Comparison of ENCODE assay signal across 24 cellular contexts in genomic region chr16:78729687-78730086, GRCh38.
A peak's percentile ranks its signal among the peaks of the same experiment; 100 is the strongest.
DNase-seq lines count a peak whose midpoint lies in the region; ATAC-seq and TF ChIP-seq lines count a peak whose summit lies in the region.
"Had no signal": no experiment of that assay in that cellular context is flagged by ENCODE, and none has a peak within 500 bp of the region (broad histone marks: within the 10 kb centered on the region; RNA-seq: fewer than 3 reads in every experiment).

No MANE protein-coding gene starts in this region.

- no peaks in the 10 kb centered on the region for H3K4me1 ChIP-seq in hepatocyte (ENCODE audit: insufficient read depth)
- H3K4me1 ChIP-seq: pancreas, suprapubic skin had no signal

- TF ChIP-seq CTCF in hepatocyte (IDR thresholded peaks at IDR 0.05; ENCODE audit: poor library complexity), result no peak

- H4K20me1 ChIP-seq in hepatocyte (ENCODE audit: insufficient read depth, poor library complexity, severe bottlenecking), result no peaks in the 10 kb centered on the region
- H4K20me1 ChIP-seq: BLaER1 had no signal

- peak overlapping the region; percentile 19 for H3K4me2 ChIP-seq in hepatocyte
- H3K4me2 ChIP-seq: BLaER1 had no signal

- H3K27me3 Mint-ChIP-seq in activated CD4-positive, alpha-beta memory T cell treated with anti-CD3 and anti-CD28 coated beads, Interleukin-2, amount 10 ng/mL, durations not matched to agents 7 days and 5 days, result no peaks in the 10 kb centered on the region
- H3K27me3 Mint-ChIP-seq: activated CD4-positive, alpha-beta T cell treated with anti-CD3 and anti-CD28 coated beads for 36 hours; activated CD8-positive, alpha-beta memory T cell treated with anti-CD3 and anti-CD28 coated beads, Interleukin-2, amount 10 ng/mL, durations not matched to agents 7 days and 5 days; activated naive CD8-positive, alpha-beta T cell had no signal

- H3K4me3 Mint-ChIP-seq in activated CD4-positive, alpha-beta memory T cell treated with anti-CD3 and anti-CD28 coated beads, Interleukin-2, amount 10 ng/mL, durations not matched to agents 7 days and 5 days, result no peak overlapping the region
- H3K4me3 Mint-ChIP-seq: activated CD4-positive, alpha-beta T cell treated with anti-CD3 and anti-CD28 coated beads for 36 hours; activated CD8-positive, alpha-beta memory T cell treated with anti-CD3 and anti-CD28 coated beads, Interleukin-2, amount 10 ng/mL, durations not matched to agents 7 days and 5 days; activated naive CD8-positive, alpha-beta T cell; mesothelial cell of epicardium; natural killer cell treated with Interleukin-12 subunit alpha and Interleukin-12 subunit beta and Interleukin-15 and Interleukin-18, amount 100 ng/mL, for 72 hours had no signal

- no peak overlapping the region for H3K4me3 ChIP-seq in hepatocyte
- H3K4me3 ChIP-seq: BLaER1, GM23248, pancreas, suprapubic skin had no signal

- H3K36me3 ChIP-seq in hepatocyte (replicated peaks; ENCODE audit: insufficient read depth, low read depth), result no peaks in the 10 kb centered on the region
- H3K36me3 ChIP-seq: BLaER1, pancreas, suprapubic skin had no signal

- 46% methylated on average over 2 of the region's 2 CpGs for WGBS in hepatocyte (ENCODE audit: low lambda C conversion rate, missing lambda C conversion rate)

- H3K9me2 ChIP-seq in hepatocyte (replicated peaks; ENCODE audit: insufficient read depth), result no peaks in the 10 kb centered on the region

- H3K36me3 Mint-ChIP-seq in activated CD4-positive, alpha-beta memory T cell treated with anti-CD3 and anti-CD28 coated beads, Interleukin-2, amount 10 ng/mL, durations not matched to agents 7 days and 5 days (ENCODE audit: low read depth), result no peaks in the 10 kb centered on the region
- H3K36me3 Mint-ChIP-seq: activated naive CD8-positive, alpha-beta T cell; mesothelial cell of epicardium; natural killer cell treated with Interleukin-12 subunit alpha and Interleukin-12 subunit beta and Interleukin-15 and Interleukin-18, amount 100 ng/mL, for 72 hours had no signal

- ATAC-seq in GM19351 (IDR thresholded peaks at IDR 0.05; ENCODE audit: unreplicated experiment) (peak; percentile 75), HG02610 (IDR thresholded peaks at IDR 0.05; ENCODE audit: unreplicated experiment) (peak; percentile 58), HG03354 (IDR thresholded peaks at IDR 0.05; ENCODE audit: poor library complexity, severe bottlenecking, unreplicated experiment) (peak; percentile 65), HG03439 (IDR thresholded peaks at IDR 0.05; ENCODE audit: unreplicated experiment) (no peak), HG02588 (IDR thresholded peaks at IDR 0.05; ENCODE audit: unreplicated experiment) (no peak)
- ATAC-seq: activated CD4-positive, alpha-beta T cell treated with anti-CD3 and anti-CD28 coated beads for 36 hours; activated CD8-positive, alpha-beta memory T cell treated with anti-CD3 and anti-CD28 coated beads, Interleukin-2, amount 10 ng/mL, durations not matched to agents 7 days and 5 days; left colon; natural killer cell treated with Interleukin-12 subunit alpha and Interleukin-12 subunit beta and Interleukin-15 and Interleukin-18, amount 100 ng/mL, for 72 hours; pancreas; right cardiac atrium had no signal

- H2AFZ ChIP-seq in hepatocyte, result no peak overlapping the region
- H2AFZ ChIP-seq: GM23248 had no signal

- CTCF ChIA-PET in activated CD4-positive, alpha-beta memory T cell treated with anti-CD3 and anti-CD28 coated beads, Interleukin-2, amount 10 ng/mL, durations not matched to agents 7 days and 5 days (lab: Charles Lee), result no interaction called here

- H3K9me3 Mint-ChIP-seq in activated CD4-positive, alpha-beta memory T cell treated with anti-CD3 and anti-CD28 coated beads, Interleukin-2, amount 10 ng/mL, durations not matched to agents 7 days and 5 days, result peaks cover 4% of the 10 kb centered on the region
- H3K9me3 Mint-ChIP-seq: mesothelial cell of epicardium; natural killer cell treated with Interleukin-12 subunit alpha and Interleukin-12 subunit beta and Interleukin-15 and Interleukin-18, amount 100 ng/mL, for 72 hours had no signal

- no peaks in the 10 kb centered on the region for H3K79me2 ChIP-seq in hepatocyte

- H3K27me3 ChIP-seq in hepatocyte, result no peaks in the 10 kb centered on the region
- H3K27me3 ChIP-seq: BLaER1, pancreas, suprapubic skin had no signal

- H3K27ac Mint-ChIP-seq in activated CD4-positive, alpha-beta memory T cell treated with anti-CD3 and anti-CD28 coated beads, Interleukin-2, amount 10 ng/mL, durations not matched to agents 7 days and 5 days, result no peak overlapping the region
- H3K27ac Mint-ChIP-seq: activated CD4-positive, alpha-beta T cell treated with anti-CD3 and anti-CD28 coated beads for 36 hours; activated CD8-positive, alpha-beta memory T cell treated with anti-CD3 and anti-CD28 coated beads, Interleukin-2, amount 10 ng/mL, durations not matched to agents 7 days and 5 days; activated naive CD8-positive, alpha-beta T cell; mesothelial cell of epicardium; natural killer cell treated with Interleukin-12 subunit alpha and Interleukin-12 subunit beta and Interleukin-15 and Interleukin-18, amount 100 ng/mL, for 72 hours had no signal

- POLR2A ChIA-PET in activated CD4-positive, alpha-beta memory T cell treated with anti-CD3 and anti-CD28 coated beads, Interleukin-2, amount 10 ng/mL, durations not matched to agents 7 days and 5 days (lab: Charles Lee), result no interaction called here

- peak; percentile 23 for DNase-seq in hepatocyte (ENCODE audit: low spot score)
- DNase-seq in activated T-cell treated with anti-CD3 and anti-CD28 coated beads, Interleukin-2, amount 50 U/mL, for 48 hours, result no peak
- DNase-seq in activated CD4-positive, alpha-beta memory T cell treated with anti-CD3 and anti-CD28 coated beads, Interleukin-2, amount 10 ng/mL, durations not matched to agents 7 days and 5 days, result no peak
- DNase-seq: activated CD4-positive, alpha-beta T cell treated with anti-CD3 and anti-CD28 coated beads for 36 hours; activated CD8-positive, alpha-beta memory T cell treated with anti-CD3 and anti-CD28 coated beads, Interleukin-2, amount 10 ng/mL, durations not matched to agents 7 days and 5 days; GM23248; head of caudate nucleus; KBM-7; left colon; NCI-H1694 treated with DMSO at 0.1 percent for 48 hours; NCI-H774; pancreas; right cardiac atrium; SHP77 treated with DMSO at 0.1 percent for 48 hours had no signal

- peak overlapping the region; percentile 14 for H3K27ac ChIP-seq in hepatocyte
- H3K27ac ChIP-seq: BLaER1, GM23248, pancreas, suprapubic skin had no signal

- no peaks in the 10 kb centered on the region for H3K9me3 ChIP-seq in hepatocyte (ENCODE audit: low read depth)
- H3K9me3 ChIP-seq: BLaER1, pancreas, suprapubic skin had no signal

- no peaks in the 10 kb centered on the region for H3K4me1 Mint-ChIP-seq in activated CD4-positive, alpha-beta memory T cell treated with anti-CD3 and anti-CD28 coated beads, Interleukin-2, amount 10 ng/mL, durations not matched to agents 7 days and 5 days
- H3K4me1 Mint-ChIP-seq: activated CD4-positive, alpha-beta T cell treated with anti-CD3 and anti-CD28 coated beads for 36 hours; mesothelial cell of epicardium had no signal

Comparison
In these comparisons a context has a peak if more than half of its experiments do, and no peak if none do; other contexts are left out.
1. ATAC-seq: peak in GM19351 (single experiment), HG02610 (single experiment) and HG03354 (single experiment); none in HG03439 (single experiment) and HG02588 (single experiment).